Comparison of ENCODE assay signal across 9 cellular contexts in the genomic region with DNA sequence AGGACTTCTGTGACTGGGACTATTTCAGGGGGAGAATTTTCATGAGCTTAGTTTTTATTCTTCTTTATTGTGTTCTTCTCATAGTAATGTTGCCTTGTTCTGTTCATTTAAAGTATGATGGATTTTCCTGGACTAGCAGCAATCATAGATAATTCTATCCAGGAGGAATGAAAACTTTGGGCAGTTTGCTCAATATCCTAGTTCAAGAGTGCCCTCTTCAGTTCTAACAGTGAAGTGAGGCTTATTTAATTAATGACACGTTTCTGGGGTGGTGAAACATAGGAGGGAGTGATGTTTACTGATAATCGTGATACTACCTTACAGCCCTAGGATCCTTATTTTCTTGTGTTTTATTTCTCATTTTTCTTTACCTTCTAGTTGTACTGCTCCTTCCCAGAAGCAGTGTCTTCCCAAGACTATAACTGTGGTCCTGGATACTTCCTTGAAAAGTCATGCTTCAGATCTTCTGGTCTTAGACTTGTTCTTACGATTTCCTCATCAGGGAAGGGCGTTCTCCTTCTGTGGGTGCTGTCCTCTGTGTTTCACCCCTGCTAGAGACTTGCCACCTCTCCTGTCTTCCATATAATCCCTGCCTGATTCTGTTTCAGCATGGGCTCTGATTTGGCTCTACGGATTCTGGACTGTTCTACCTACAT. TPM values are rescaled to one million over a fixed set of nuclear protein-coding genes. Genes with fewer than 3 reads are reported as not detected.
DNase-seq lines count a peak whose midpoint lies in the region; ATAC-seq and TF ChIP-seq lines count a peak whose summit lies in the region.
"Had no signal": no experiment of that assay in that cellular context is flagged by ENCODE, and none has a peak within 500 bp of the region (broad histone marks: within the 10 kb centered on the region; RNA-seq: fewer than 3 reads in every experiment).

No MANE protein-coding gene starts in this region.

- peak; percentile 70 for TF ChIP-seq CTCF in fibroblast of the aortic adventitia (IDR thresholded peaks at IDR 0.05; ENCODE audit: insufficient read depth, low read length)
- TF ChIP-seq CTCF in prostate gland (IDR thresholded peaks at IDR 0.05): peak in 3 of 4 experiments; percentile 28 to 69 (median 61)

- no peaks in the 10 kb centered on the region for H3K27me3 ChIP-seq in prostate gland (replicated peaks; ENCODE audit: insufficient read depth)

- no peak overlapping the region for H3K4me3 Mint-ChIP-seq in activated T-cell treated with anti-CD3 and anti-CD28 coated beads, Interleukin-2, amount 50 U/mL, for 72 hours

- ATAC-seq in HG03442 (IDR thresholded peaks at IDR 0.05; ENCODE audit: unreplicated experiment) (peak; percentile 54), HG03025 (IDR thresholded peaks at IDR 0.05; ENCODE audit: low FRiP score, unreplicated experiment) (no peak)
- ATAC-seq in activated T-cell treated with anti-CD3 and anti-CD28 coated beads, Interleukin-2, amount 50 U/mL, for 72 hours (replicated peaks in 1 of 2): no peak

- peaks cover 0 to 3% of the 10 kb centered on the region in 2 donors for H3K36me3 Mint-ChIP-seq in activated T-cell treated with anti-CD3 and anti-CD28 coated beads, Interleukin-2, amount 50 U/mL, for 72 hours (ENCODE audit: insufficient read depth in 2 of 2)

- H3K27ac ChIP-seq in prostate gland: no peak overlapping the region
- H3K27ac ChIP-seq: SK-N-MC had no signal

- peak; percentile 33 for DNase-seq in Daoy (ENCODE audit: low read depth)
- DNase-seq in RPMI7951 (ENCODE audit: low read depth): peak; percentile 35
- DNase-seq in fibroblast of the aortic adventitia (ENCODE audit: low read depth): peak; percentile 78
- no peak for DNase-seq in prostate gland (ENCODE audit: low spot score)
- DNase-seq in activated T-cell treated with anti-CD3 and anti-CD28 coated beads, Interleukin-2, amount 50 U/mL, for 72 hours: no peak
- no peak for DNase-seq in activated naive CD4-positive, alpha-beta T cell treated with Interleukin-2 at 50 U/mL for 16 hours

- intact Hi-C loops in prostate gland (cut with DNase I): loop anchor here (5.0 to 10.0 kb wide), 2 partner anchors 206 to 453 kb away; a partner anchor contains a TSS

- H3K4me1 Mint-ChIP-seq in activated T-cell treated with anti-CD3 and anti-CD28 coated beads, Interleukin-2, amount 50 U/mL, for 72 hours (ENCODE audit: low read depth): no peaks in the 10 kb centered on the region

- H3K36me3 ChIP-seq in prostate gland: no peaks in the 10 kb centered on the region

- H3K9me3 Mint-ChIP-seq in activated T-cell treated with anti-CD3 and anti-CD28 coated beads, Interleukin-2, amount 50 U/mL, for 72 hours: peaks cover 0 to 2% of the 10 kb centered on the region in 2 donors

- H3K9me3 ChIP-seq in prostate gland: no peaks in the 10 kb centered on the region

- H3K4me3 ChIP-seq in fibroblast of the aortic adventitia (ENCODE audit: low read depth, low read length) (no peak overlapping the region), prostate gland (no peak overlapping the region)
- H3K4me3 ChIP-seq: SK-N-MC had no signal

- WGBS in prostate gland: 52% methylated on average over 5 of the region's 5 CpGs

- H3K27me3 Mint-ChIP-seq in activated T-cell treated with anti-CD3 and anti-CD28 coated beads, Interleukin-2, amount 50 U/mL, for 72 hours (ENCODE audit: low read depth): peaks cover 8% of the 10 kb centered on the region

- no peaks in the 10 kb centered on the region for H3K4me1 ChIP-seq in prostate gland (replicated peaks)

- no peak overlapping the region for H3K27ac Mint-ChIP-seq in activated T-cell treated with anti-CD3 and anti-CD28 coated beads, Interleukin-2, amount 50 U/mL, for 72 hours

- TF ChIP-seq POLR2A in prostate gland (IDR thresholded peaks at IDR 0.05): no peak

RNA-seq across cellular contexts. Expression of a gene that starts 57.4 kb away (rescaled TPM):
- total RNA-seq in Daoy (2014; rRNA removed; shearing (Covaris generic)): 2.5 TPM in 1 of 2 replicates, not detected in the other
- total RNA-seq in RPMI7951 (2014; rRNA removed; shearing (Covaris generic)): not detected in 2 replicates
- total RNA-seq in fibroblast of the aortic adventitia (ENCODE audit: low replicate concordance) (not detected in 2 replicates), prostate gland (under 1 TPM in 1 of 2 donors, not detected in 1; 0.97 TPM)
- total RNA-seq in activated T-cell treated with anti-CD3 and anti-CD28 coated beads, Interleukin-2, amount 50 U/mL, for 72 hours: not detected

Comparison
In these comparisons a context has a peak if more than half of its experiments do, and no peak if none do; other contexts are left out.
1. DNase-seq: peak in Daoy (single experiment), RPMI7951 (single experiment) and fibroblast of the aortic adventitia (single experiment); none in prostate gland (single experiment), activated T-cell treated with anti-CD3 and anti-CD28 coated beads, Interleukin-2, amount 50 U/mL, for 72 hours (0 of 2) and activated naive CD4-positive, alpha-beta T cell treated with Interleukin-2 at 50 U/mL for 16 hours (single experiment).